In genomic region chr21:17819114-17819877, GRCh38 we compare ENCODE assay signal across 1 cellular context.
TF ChIP-seq lines count a peak whose summit lies in the region.

Gene C21orf91 (minus strand): TSS chr21:17819356. CDS start chr21:17818318, 1,038 bp downstream.

TF ChIP-seq in HEK293, 187 proteins besides CTCF, POLR2A, EP300 and RAD21 (continued from another document):
- TF ChIP-seq, protein P1, sequence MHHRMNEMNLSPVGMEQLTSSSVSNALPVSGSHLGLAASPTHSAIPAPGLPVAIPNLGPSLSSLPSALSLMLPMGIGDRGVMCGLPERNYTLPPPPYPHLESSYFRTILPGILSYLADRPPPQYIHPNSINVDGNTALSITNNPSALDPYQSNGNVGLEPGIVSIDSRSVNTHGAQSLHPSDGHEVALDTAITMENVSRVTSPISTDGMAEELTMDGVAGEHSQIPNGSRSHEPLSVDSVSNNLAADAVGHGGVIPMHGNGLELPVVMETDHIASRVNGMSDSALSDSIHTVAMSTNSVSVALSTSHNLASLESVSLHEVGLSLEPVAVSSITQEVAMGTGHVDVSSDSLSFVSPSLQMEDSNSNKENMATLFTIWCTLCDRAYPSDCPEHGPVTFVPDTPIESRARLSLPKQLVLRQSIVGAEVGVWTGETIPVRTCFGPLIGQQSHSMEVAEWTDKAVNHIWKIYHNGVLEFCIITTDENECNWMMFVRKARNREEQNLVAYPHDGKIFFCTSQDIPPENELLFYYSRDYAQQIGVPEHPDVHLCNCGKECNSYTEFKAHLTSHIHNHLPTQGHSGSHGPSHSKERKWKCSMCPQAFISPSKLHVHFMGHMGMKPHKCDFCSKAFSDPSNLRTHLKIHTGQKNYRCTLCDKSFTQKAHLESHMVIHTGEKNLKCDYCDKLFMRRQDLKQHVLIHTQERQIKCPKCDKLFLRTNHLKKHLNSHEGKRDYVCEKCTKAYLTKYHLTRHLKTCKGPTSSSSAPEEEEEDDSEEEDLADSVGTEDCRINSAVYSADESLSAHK (tag by site-specific recombination; IDR thresholded peaks at IDR 0.05): no peak
- TF ChIP-seq SP7 (tag by site-specific recombination; IDR thresholded peaks at IDR 0.05) (peak; percentile 62; the same call in 1 of the 2 replicates), EGR2 (tag by site-specific recombination; IDR thresholded peaks at IDR 0.05; ENCODE audit: low read depth) (peak; percentile 92), KLF17 (tag by site-specific recombination; IDR thresholded peaks at IDR 0.05) (no peak), ZNF174 (tag by site-specific recombination; IDR thresholded peaks at IDR 0.05) (no peak), ZSCAN5A (tag by site-specific recombination; IDR thresholded peaks at IDR 0.05) (no peak), ZBTB49 (tag by site-specific recombination; IDR thresholded peaks at IDR 0.05; ENCODE audit: low read depth) (no peak), BCL11A (tag by site-specific recombination; IDR thresholded peaks at IDR 0.05; ENCODE audit: low read depth) (no peak), TSHZ1 (tag by site-specific recombination; IDR thresholded peaks at IDR 0.05; ENCODE audit: borderline replicate concordance) (no peak), ZNF280D (tag by site-specific recombination; IDR thresholded peaks at IDR 0.05) (no peak), ZNF561 (tag by site-specific recombination; IDR thresholded peaks at IDR 0.05; ENCODE audit: borderline replicate concordance) (no peak), TCF7L2 (IDR thresholded peaks at IDR 0.05; ENCODE audit: borderline replicate concordance, low read depth, low read length) (peak; percentile 64)
- TF ChIP-seq, protein P2, sequence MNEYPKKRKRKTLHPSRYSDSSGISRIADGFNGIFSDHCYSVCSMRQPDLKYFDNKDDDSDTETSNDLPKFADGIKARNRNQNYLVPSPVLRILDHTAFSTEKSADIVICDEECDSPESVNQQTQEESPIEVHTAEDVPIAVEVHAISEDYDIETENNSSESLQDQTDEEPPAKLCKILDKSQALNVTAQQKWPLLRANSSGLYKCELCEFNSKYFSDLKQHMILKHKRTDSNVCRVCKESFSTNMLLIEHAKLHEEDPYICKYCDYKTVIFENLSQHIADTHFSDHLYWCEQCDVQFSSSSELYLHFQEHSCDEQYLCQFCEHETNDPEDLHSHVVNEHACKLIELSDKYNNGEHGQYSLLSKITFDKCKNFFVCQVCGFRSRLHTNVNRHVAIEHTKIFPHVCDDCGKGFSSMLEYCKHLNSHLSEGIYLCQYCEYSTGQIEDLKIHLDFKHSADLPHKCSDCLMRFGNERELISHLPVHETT (tag by site-specific recombination; IDR thresholded peaks at IDR 0.05): no peak
TF ChIP-seq in HEK293: peak in this region for 28.
